16 cellular contexts compared by ENCODE assay signal in genomic region chr5:148833122-148833521, GRCh38. TPM values are rescaled to one million over a fixed set of nuclear protein-coding genes. Genes with fewer than 3 reads are reported as not detected.
DNase-seq lines count a peak whose midpoint lies in the region; ATAC-seq, FAIRE-seq and TF ChIP-seq lines count a peak whose summit lies in the region.
"Had no signal": no experiment of that assay in that cellular context is flagged by ENCODE, and none has a peak within 500 bp of the region (broad histone marks: within the 10 kb centered on the region; RNA-seq: fewer than 3 reads in every experiment).

No MANE protein-coding gene starts in this region.

- H3K9ac ChIP-seq in OCI-LY3 (ENCODE audit: low read length) = no peak overlapping the region

- peaks cover 13% of the 10 kb centered on the region; the same call in 1 of the 2 replicates for H4K20me1 ChIP-seq in OCI-LY3 (ENCODE audit: insufficient read depth, low read length)

- peaks cover 29% of the 10 kb centered on the region for H3K4me1 Mint-ChIP-seq in activated naive CD8-positive, alpha-beta T cell treated with anti-CD3 and anti-CD28 coated beads, Interleukin-2, amount 10 ng/mL, durations not matched to agents 7 days and 5 days
- H3K4me1 Mint-ChIP-seq in activated naive CD8-positive, alpha-beta T cell treated with anti-CD3 and anti-CD28 coated beads for 36 hours = peaks cover 21% of the 10 kb centered on the region
- peaks cover 94% of the 10 kb centered on the region for H3K4me1 Mint-ChIP-seq in stimulated activated memory B cell treated with anti-CD40 and anti-IgM and Interleukin-4, amounts not matched to agents 10 μg/mL and 1 μg/mL and 100 μg/mL, for 72 hours

- H3K79me2 ChIP-seq in OCI-LY3 (ENCODE audit: low read length) = no peaks in the 10 kb centered on the region

- H3K9me3 ChIP-seq in OCI-LY3 (ENCODE audit: insufficient read depth, low read length) (no peaks in the 10 kb centered on the region), small intestine (ENCODE audit: control insufficient read depth, low read depth) (no peaks in the 10 kb centered on the region)
- H3K9me3 ChIP-seq: A549 had no signal

- H3K4me3 Mint-ChIP-seq in activated naive CD8-positive, alpha-beta T cell treated with anti-CD3 and anti-CD28 coated beads, Interleukin-2, amount 10 ng/mL, durations not matched to agents 7 days and 5 days = no peak overlapping the region
- no peak overlapping the region for H3K4me3 Mint-ChIP-seq in activated naive CD8-positive, alpha-beta T cell treated with anti-CD3 and anti-CD28 coated beads for 36 hours
- H3K4me3 Mint-ChIP-seq in stimulated activated memory B cell treated with anti-CD40 and anti-IgM and Interleukin-4, amounts not matched to agents 10 μg/mL and 1 μg/mL and 100 μg/mL, for 72 hours = no peak overlapping the region
- H3K4me3 Mint-ChIP-seq: activated T-helper 17 cell treated with anti-CD3 and anti-CD28 coated beads, Interleukin-2, amount 50 U/mL, for 72 hours had no signal

- H3K36me3 Mint-ChIP-seq in activated naive CD8-positive, alpha-beta T cell treated with anti-CD3 and anti-CD28 coated beads, Interleukin-2, amount 10 ng/mL, durations not matched to agents 7 days and 5 days = peaks cover 2% of the 10 kb centered on the region
- no peaks in the 10 kb centered on the region for H3K36me3 Mint-ChIP-seq in activated naive CD8-positive, alpha-beta T cell treated with anti-CD3 and anti-CD28 coated beads for 36 hours
- no peaks in the 10 kb centered on the region for H3K36me3 Mint-ChIP-seq in stimulated activated memory B cell treated with anti-CD40 and anti-IgM and Interleukin-4, amounts not matched to agents 10 μg/mL and 1 μg/mL and 100 μg/mL, for 72 hours

- no peak for DNase-seq in activated naive CD8-positive, alpha-beta T cell treated with anti-CD3 and anti-CD28 coated beads, Interleukin-2, amount 10 ng/mL, durations not matched to agents 7 days and 5 days
- DNase-seq in activated naive CD8-positive, alpha-beta T cell treated with anti-CD3 and anti-CD28 coated beads for 36 hours = no peak
- no peak for DNase-seq in epithelial cell of esophagus (ENCODE audit: low read depth)
- DNase-seq in RWPE1 (ENCODE audit: low spot score) = no peak
- DNase-seq in small intestine = no peak
- DNase-seq: activated CD4-positive, alpha-beta T cell treated with anti-CD3 and anti-CD28 coated beads, Interleukin-2, amount 50 U/mL, for 48 hours; amygdala; NCI-H187 treated with DMSO at 0.1 percent for 48 hours; NCI-H526 treated with DMSO at 0.1 percent for 48 hours; posterior cingulate gyrus; stimulated activated CD4-positive, alpha-beta T cell treated with anti-CD3 and anti-CD28 coated beads, Interleukin-12 subunit alpha, Interleukin-12 subunit beta, amount 100 ng/mL, for 4 hours had no signal

- no peak for FAIRE-seq in small intestine (lab: Jason Lieb, UNC)
- FAIRE-seq: A549 had no signal

- H3K9me3 Mint-ChIP-seq in activated naive CD8-positive, alpha-beta T cell treated with anti-CD3 and anti-CD28 coated beads, Interleukin-2, amount 10 ng/mL, durations not matched to agents 7 days and 5 days = no peaks in the 10 kb centered on the region
- no peaks in the 10 kb centered on the region for H3K9me3 Mint-ChIP-seq in activated naive CD8-positive, alpha-beta T cell treated with anti-CD3 and anti-CD28 coated beads for 36 hours
- peaks cover 3% of the 10 kb centered on the region for H3K9me3 Mint-ChIP-seq in stimulated activated memory B cell treated with anti-CD40 and anti-IgM and Interleukin-4, amounts not matched to agents 10 μg/mL and 1 μg/mL and 100 μg/mL, for 72 hours
- H3K9me3 Mint-ChIP-seq: activated T-helper 17 cell treated with anti-CD3 and anti-CD28 coated beads, Interleukin-2, amount 50 U/mL, for 72 hours had no signal

- H3K4me3 ChIP-seq in OCI-LY3 (ENCODE audit: low read length) (no peak overlapping the region), epithelial cell of esophagus (ENCODE audit: low read length) (peak overlapping the region; percentile 21), small intestine (ENCODE audit: low read depth in 1 of 2, low read length in 2 of 2) (no peak overlapping the region)
- H3K4me3 ChIP-seq: A549 had no signal

- peak overlapping the region; percentile 88; the same call in 1 of the 2 replicates for H3K4me2 ChIP-seq in OCI-LY3 (ENCODE audit: low read length)
- H3K4me2 ChIP-seq: A549 had no signal

- H3K27me3 ChIP-seq in OCI-LY3 (ENCODE audit: low read depth, low read length) = peaks cover 73% of the 10 kb centered on the region
- H3K27me3 ChIP-seq in small intestine (ENCODE audit: control insufficient read depth in 2 of 2, insufficient read depth in 2 of 2, low read length in 2 of 2) = no peaks in the 10 kb centered on the region

- H3K4me1 ChIP-seq in OCI-LY3 (ENCODE audit: low read length) (peaks cover 66% of the 10 kb centered on the region), small intestine (ENCODE audit: control insufficient read depth in 2 of 2, insufficient read depth in 1 of 2, low read depth in 1 of 2, low read length in 1 of 2) (peaks cover 0 to 2% of the 10 kb centered on the region in 2 donors)
- H3K4me1 ChIP-seq: A549 had no signal

- H3K27ac Mint-ChIP-seq in activated naive CD8-positive, alpha-beta T cell treated with anti-CD3 and anti-CD28 coated beads, Interleukin-2, amount 10 ng/mL, durations not matched to agents 7 days and 5 days = no peak overlapping the region
- H3K27ac Mint-ChIP-seq in activated naive CD8-positive, alpha-beta T cell treated with anti-CD3 and anti-CD28 coated beads for 36 hours = no peak overlapping the region
- peak overlapping the region; percentile 82 for H3K27ac Mint-ChIP-seq in stimulated activated memory B cell treated with anti-CD40 and anti-IgM and Interleukin-4, amounts not matched to agents 10 μg/mL and 1 μg/mL and 100 μg/mL, for 72 hours
- H3K27ac Mint-ChIP-seq: activated T-helper 17 cell treated with anti-CD3 and anti-CD28 coated beads, Interleukin-2, amount 50 U/mL, for 72 hours had no signal

- H3K27ac ChIP-seq in OCI-LY3 (ENCODE audit: low read length) (no peak overlapping the region), RWPE1 (no peak overlapping the region), small intestine (ENCODE audit: low read depth in 1 of 2, low read length in 1 of 2) (peak overlapping the region in 1 of 2 donors; percentile 47)
- H3K27ac ChIP-seq: A549 had no signal

- WGBS in small intestine, 3 donors = 27 to 67% (median 48%) methylated on average over 2 of the region's 2 CpGs

- no peaks in the 10 kb centered on the region for H3K36me3 ChIP-seq in OCI-LY3 (replicated peaks; ENCODE audit: low read depth, low read length)
- H3K36me3 ChIP-seq in small intestine (ENCODE audit: control insufficient read depth in 2 of 2, insufficient read depth in 2 of 2, low read length in 2 of 2) = no peaks in the 10 kb centered on the region

- no peak overlapping the region for H2AFZ ChIP-seq in OCI-LY3 (ENCODE audit: low read depth, low read length)

- ATAC-seq in activated naive CD8-positive, alpha-beta T cell treated with anti-CD3 and anti-CD28 coated beads, Interleukin-2, amount 10 ng/mL, durations not matched to agents 7 days and 5 days (ENCODE audit: low read depth) = peak; percentile 79
- ATAC-seq in stimulated activated memory B cell treated with anti-CD40 and anti-IgM and Interleukin-4, amounts not matched to agents 10 μg/mL and 1 μg/mL and 100 μg/mL, for 72 hours = no peak
- no peak for ATAC-seq in HG03045 (IDR thresholded peaks at IDR 0.05; ENCODE audit: unreplicated experiment)
- ATAC-seq: A549; activated T-helper 17 cell treated with anti-CD3 and anti-CD28 coated beads, Interleukin-2, amount 50 U/mL, for 72 hours had no signal

- CTCF ChIA-PET in RWPE1 (lab: Yijun Ruan, JAX) = interaction anchor here (0.7 to 2.0 kb wide), 2 partner anchors 92 to 520 kb away, joined by 3 to 4 read pairs; no protein-coding TSS in a partner anchor

- TF ChIP-seq CTCF in OCI-LY3 (IDR thresholded peaks at IDR 0.05; ENCODE audit: low read depth, low read length) (no peak), epithelial cell of esophagus (IDR thresholded peaks at IDR 0.05; ENCODE audit: insufficient read depth, low read depth, low read length, missing control alignments) (no peak), RWPE1 (conservative IDR thresholded peaks at IDR 0.05; ENCODE audit: low read depth) (no peak)

- H3K27me3 Mint-ChIP-seq in activated naive CD8-positive, alpha-beta T cell treated with anti-CD3 and anti-CD28 coated beads, Interleukin-2, amount 10 ng/mL, durations not matched to agents 7 days and 5 days = peaks cover 52% of the 10 kb centered on the region
- H3K27me3 Mint-ChIP-seq in activated naive CD8-positive, alpha-beta T cell treated with anti-CD3 and anti-CD28 coated beads for 36 hours = peaks cover 7% of the 10 kb centered on the region
- no peaks in the 10 kb centered on the region for H3K27me3 Mint-ChIP-seq in stimulated activated memory B cell treated with anti-CD40 and anti-IgM and Interleukin-4, amounts not matched to agents 10 μg/mL and 1 μg/mL and 100 μg/mL, for 72 hours

- POLR2A ChIA-PET in activated naive CD8-positive, alpha-beta T cell treated with anti-CD3 and anti-CD28 coated beads, Interleukin-2, amount 10 ng/mL, durations not matched to agents 7 days and 5 days (lab: Charles Lee) = interaction anchor here (0.6 kb wide), 1 partner anchor 19 kb away, joined by 4 read pairs; no protein-coding TSS in a partner anchor
- POLR2A ChIA-PET in RWPE1 (lab: Yijun Ruan, JAX; ENCODE audit: low non-redundant PET) = no interaction called here

RNA-seq across cellular contexts. Expression of gene ADRB2, which starts 6.7 kb away (rescaled TPM):
- total RNA-seq in activated naive CD8-positive, alpha-beta T cell treated with anti-CD3 and anti-CD28 coated beads, Interleukin-2, amount 10 ng/mL, durations not matched to agents 7 days and 5 days = 1 to 10 TPM; 5.3 to 6.3 TPM
- total RNA-seq in activated naive CD8-positive, alpha-beta T cell treated with anti-CD3 and anti-CD28 coated beads for 36 hours = under 1 TPM; 0.18 to 0.23 TPM
- 1 to 10 TPM in 1 of 3 donors, under 1 TPM in 1, not detected in 1; 0.54 to 1.5 TPM for polyA plus RNA-seq in small intestine

Comparison
In these comparisons a context has a peak if more than half of its experiments do, and no peak if none do; other contexts are left out.
1. RNA of gene ADRB2, which starts 6.7 kb away (total RNA-seq): 5.3 to 6.3 TPM in activated naive CD8-positive, alpha-beta T cell treated with anti-CD3 and anti-CD28 coated beads, Interleukin-2, amount 10 ng/mL, durations not matched to agents 7 days and 5 days; 0.18 to 0.23 TPM in activated naive CD8-positive, alpha-beta T cell treated with anti-CD3 and anti-CD28 coated beads for 36 hours; every median in the first group is over 4 times any median in the second.